ENCODE assay signal across 1 cellular context in genomic region chr5:34474573-34475021, GRCh38.
TF ChIP-seq lines count a peak whose summit lies in the region.

No MANE protein-coding gene starts in this region.

TF ChIP-seq in K562, 482 proteins besides CTCF, POLR2A, EP300 and RAD21 (continued from another document):
- TF ChIP-seq, protein P1, sequence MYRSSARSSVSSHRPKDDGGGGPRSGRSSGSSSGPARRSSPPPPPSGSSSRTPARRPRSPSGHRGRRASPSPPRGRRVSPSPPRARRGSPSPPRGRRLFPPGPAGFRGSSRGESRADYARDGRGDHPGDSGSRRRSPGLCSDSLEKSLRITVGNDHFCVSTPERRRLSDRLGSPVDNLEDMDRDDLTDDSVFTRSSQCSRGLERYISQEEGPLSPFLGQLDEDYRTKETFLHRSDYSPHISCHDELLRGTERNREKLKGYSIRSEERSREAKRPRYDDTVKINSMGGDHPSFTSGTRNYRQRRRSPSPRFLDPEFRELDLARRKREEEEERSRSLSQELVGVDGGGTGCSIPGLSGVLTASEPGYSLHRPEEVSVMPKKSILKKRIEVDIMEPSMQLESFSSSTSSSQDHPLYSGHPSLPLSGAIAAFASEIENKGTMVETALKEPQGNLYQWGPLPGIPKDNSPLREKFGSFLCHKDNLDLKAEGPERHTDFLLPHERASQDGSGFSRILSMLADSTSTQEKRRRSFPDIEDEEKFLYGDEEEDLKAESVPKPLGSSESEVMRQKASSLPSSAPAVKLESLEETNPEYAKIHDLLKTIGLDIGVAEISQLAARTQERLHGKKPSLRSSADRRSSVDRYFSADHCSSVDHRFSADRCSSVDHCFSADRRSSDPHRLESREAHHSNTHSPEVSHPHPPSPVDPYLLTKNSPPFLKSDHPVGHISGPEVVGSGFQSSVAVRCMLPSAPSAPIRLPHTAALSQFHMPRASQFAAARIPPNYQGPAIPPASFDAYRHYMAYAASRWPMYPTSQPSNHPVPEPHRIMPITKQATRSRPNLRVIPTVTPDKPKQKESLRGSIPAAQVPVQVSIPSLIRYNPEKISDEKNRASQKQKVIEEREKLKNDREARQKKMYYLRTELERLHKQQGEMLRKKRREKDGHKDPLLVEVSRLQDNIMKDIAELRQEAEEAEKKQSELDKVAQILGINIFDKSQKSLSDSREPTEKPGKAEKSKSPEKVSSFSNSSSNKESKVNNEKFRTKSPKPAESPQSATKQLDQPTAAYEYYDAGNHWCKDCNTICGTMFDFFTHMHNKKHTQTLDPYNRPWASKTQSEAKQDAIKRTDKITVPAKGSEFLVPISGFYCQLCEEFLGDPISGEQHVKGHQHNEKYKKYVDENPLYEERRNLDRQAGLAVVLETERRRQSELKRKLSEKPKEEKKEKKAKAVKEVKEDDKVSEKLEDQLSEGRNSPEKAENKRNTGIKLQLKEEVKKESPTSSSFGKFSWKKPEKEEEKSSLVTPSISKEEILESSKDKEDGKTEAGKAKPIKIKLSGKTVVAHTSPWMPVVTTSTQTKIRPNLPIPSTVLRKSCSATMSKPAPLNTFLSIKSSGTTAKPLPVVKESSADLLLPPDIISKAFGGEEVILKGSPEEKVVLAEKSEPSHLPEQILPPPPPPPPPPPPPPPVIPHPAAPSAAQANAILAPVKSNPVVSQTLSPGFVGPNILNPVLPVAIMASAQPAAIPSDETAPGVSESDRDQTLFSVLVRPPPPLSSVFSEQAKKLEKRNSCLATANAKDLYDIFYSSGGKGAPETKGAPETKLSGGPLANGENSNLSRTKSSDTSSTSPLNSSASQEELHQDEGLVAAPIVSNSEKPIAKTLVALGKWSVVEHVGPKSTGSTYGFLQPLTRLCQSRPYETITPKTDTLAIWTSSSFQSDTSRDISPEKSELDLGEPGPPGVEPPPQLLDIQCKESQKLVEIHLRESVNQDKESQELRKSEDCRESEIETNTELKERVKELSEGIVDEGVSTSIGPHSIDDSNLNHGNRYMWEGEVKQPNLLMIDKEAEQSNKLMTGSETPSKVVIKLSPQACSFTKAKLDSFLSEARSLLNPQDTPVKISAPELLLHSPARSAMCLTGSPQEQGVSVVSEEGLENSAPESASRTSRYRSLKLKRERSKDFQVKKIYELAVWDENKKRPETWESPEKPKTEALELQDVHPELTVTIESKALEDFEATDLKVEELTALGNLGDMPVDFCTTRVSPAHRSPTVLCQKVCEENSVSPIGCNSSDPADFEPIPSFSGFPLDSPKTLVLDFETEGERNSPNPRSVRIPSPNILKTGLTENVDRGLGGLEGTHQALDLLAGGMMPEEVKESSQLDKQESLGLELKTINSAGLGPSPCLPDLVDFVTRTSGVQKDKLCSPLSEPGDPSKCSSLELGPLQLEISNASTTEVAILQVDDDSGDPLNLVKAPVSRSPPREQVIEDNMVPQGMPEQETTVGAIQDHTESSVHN (IDR thresholded peaks at IDR 0.05; ENCODE audit: borderline replicate concordance in 1 of 2, low read depth in 1 of 2), result no peak
- TF ChIP-seq SMC3 (conservative IDR thresholded peaks at IDR 0.05; ENCODE audit: insufficient read depth, low read depth, low read length) (peak; percentile 89), ZNF79 (CRISPR knock-in tag; IDR thresholded peaks at IDR 0.05; ENCODE audit: low read depth) (no peak), GABPB1 (CRISPR knock-in tag; IDR thresholded peaks at IDR 0.05) (no peak), ARID2 (IDR thresholded peaks at IDR 0.05) (0 out of 2 replicates have a peak, but pooled peaks have one; percentile 13), ZNF23 (CRISPR knock-in tag; IDR thresholded peaks at IDR 0.05) (no peak), ARID1B (IDR thresholded peaks at IDR 0.05) (no peak), CREBBP (IDR thresholded peaks at IDR 0.05; ENCODE audit: low read depth, low read length) (no peak), ZNF764 (CRISPR knock-in tag; IDR thresholded peaks at IDR 0.05; ENCODE audit: low read depth) (no peak), ESRRB (CRISPR knock-in tag; IDR thresholded peaks at IDR 0.05; ENCODE audit: borderline replicate concordance) (no peak), PRMT5 (CRISPR knock-in tag; IDR thresholded peaks at IDR 0.05) (no peak), MCM2 (IDR thresholded peaks at IDR 0.05; ENCODE audit: low read depth) (no peak), ZNF274 (IDR thresholded peaks at IDR 0.05; ENCODE audit: borderline replicate concordance, low read depth, low read length) (no peak), TBL1XR1 (IDR thresholded peaks at IDR 0.05; ENCODE audit: low read length in 2 of 2) (0 out of 4 replicates have a peak, but pooled peaks of 1 of the 2 experiments have one; percentile 27), ETV5 (CRISPR knock-in tag; IDR thresholded peaks at IDR 0.05; ENCODE audit: low read depth) (no peak), ZNF766 (CRISPR knock-in tag; conservative IDR thresholded peaks at IDR 0.05) (no peak), ZNF174 (CRISPR knock-in tag; IDR thresholded peaks at IDR 0.05) (no peak), TFAM (CRISPR knock-in tag; conservative IDR thresholded peaks at IDR 0.05) (no peak), HCFC1 (IDR thresholded peaks at IDR 0.05; ENCODE audit: low read depth, low read length) (no peak), SIN3B (IDR thresholded peaks at IDR 0.05; ENCODE audit: low read depth) (no peak), ZMIZ1 (IDR thresholded peaks at IDR 0.05; ENCODE audit: low read depth in 2 of 2, low read length in 2 of 2) (no peak), RCOR1 (IDR thresholded peaks at IDR 0.05; ENCODE audit: borderline replicate concordance in 1 of 2, low read depth in 2 of 2, low read length in 2 of 2) (no peak), BDP1 (IDR thresholded peaks at IDR 0.05; ENCODE audit: insufficient read depth, insufficient read length) (no peak), NFYB (IDR thresholded peaks at IDR 0.05; ENCODE audit: extremely low read depth, insufficient read length) (no peak), MAFG (tag; conservative IDR thresholded peaks at IDR 0.05) (no peak), HSF4 (CRISPR knock-in tag; IDR thresholded peaks at IDR 0.05; ENCODE audit: borderline replicate concordance) (no peak), CREM (IDR thresholded peaks at IDR 0.05; ENCODE audit: low read depth) (peak; percentile 35; the same call in 1 of the 2 replicates), ZNF165 (CRISPR knock-in tag; IDR thresholded peaks at IDR 0.05; ENCODE audit: borderline replicate concordance) (no peak), HNRNPUL1 (IDR thresholded peaks at IDR 0.05; ENCODE audit: low read length) (no peak), PHB (CRISPR knock-in tag; IDR thresholded peaks at IDR 0.05) (no peak), PML (IDR thresholded peaks at IDR 0.05; ENCODE audit: low read length) (no peak), KAT8 (IDR thresholded peaks at IDR 0.05; ENCODE audit: low read depth) (no peak), U2AF2 (optimal IDR thresholded peaks at IDR 0.05; ENCODE audit: low read depth, low read length) (no peak), HLTF (IDR thresholded peaks at IDR 0.05) (no peak), JUND (IDR thresholded peaks at IDR 0.05; ENCODE audit: borderline replicate concordance, low read depth, low read length) (no peak), JUND (tag; IDR thresholded peaks at IDR 0.05; ENCODE audit: borderline replicate concordance, low read depth, low read length) (no peak)
- TF ChIP-seq, protein P2, sequence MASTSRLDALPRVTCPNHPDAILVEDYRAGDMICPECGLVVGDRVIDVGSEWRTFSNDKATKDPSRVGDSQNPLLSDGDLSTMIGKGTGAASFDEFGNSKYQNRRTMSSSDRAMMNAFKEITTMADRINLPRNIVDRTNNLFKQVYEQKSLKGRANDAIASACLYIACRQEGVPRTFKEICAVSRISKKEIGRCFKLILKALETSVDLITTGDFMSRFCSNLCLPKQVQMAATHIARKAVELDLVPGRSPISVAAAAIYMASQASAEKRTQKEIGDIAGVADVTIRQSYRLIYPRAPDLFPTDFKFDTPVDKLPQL (IDR thresholded peaks at IDR 0.05; ENCODE audit: extremely low read depth, insufficient read length), result no peak
- TF ChIP-seq, protein P3, sequence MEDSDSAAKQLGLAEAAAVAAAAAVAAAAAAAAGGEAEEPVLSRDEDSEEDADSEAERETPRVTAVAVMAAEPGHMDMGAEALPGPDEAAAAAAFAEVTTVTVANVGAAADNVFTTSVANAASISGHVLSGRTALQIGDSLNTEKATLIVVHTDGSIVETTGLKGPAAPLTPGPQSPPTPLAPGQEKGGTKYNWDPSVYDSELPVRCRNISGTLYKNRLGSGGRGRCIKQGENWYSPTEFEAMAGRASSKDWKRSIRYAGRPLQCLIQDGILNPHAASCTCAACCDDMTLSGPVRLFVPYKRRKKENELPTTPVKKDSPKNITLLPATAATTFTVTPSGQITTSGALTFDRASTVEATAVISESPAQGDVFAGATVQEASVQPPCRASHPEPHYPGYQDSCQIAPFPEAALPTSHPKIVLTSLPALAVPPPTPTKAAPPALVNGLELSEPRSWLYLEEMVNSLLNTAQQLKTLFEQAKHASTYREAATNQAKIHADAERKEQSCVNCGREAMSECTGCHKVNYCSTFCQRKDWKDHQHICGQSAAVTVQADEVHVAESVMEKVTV (CRISPR knock-in tag; IDR thresholded peaks at IDR 0.05), result peak; percentile 85
- TF ChIP-seq, protein P4, sequence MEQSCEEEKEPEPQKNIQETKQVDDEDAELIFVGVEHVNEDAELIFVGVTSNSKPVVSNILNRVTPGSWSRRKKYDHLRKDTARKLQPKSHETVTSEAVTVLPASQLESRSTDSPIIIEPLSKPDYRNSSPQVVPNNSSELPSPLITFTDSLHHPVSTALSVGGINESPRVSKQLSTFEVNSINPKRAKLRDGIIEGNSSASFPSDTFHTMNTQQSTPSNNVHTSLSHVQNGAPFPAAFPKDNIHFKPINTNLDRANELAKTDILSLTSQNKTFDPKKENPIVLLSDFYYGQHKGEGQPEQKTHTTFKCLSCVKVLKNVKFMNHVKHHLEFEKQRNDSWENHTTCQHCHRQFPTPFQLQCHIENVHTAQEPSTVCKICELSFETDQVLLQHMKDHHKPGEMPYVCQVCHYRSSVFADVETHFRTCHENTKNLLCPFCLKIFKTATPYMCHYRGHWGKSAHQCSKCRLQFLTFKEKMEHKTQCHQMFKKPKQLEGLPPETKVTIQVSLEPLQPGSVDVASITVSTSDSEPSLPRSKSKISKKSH (CRISPR knock-in tag; IDR thresholded peaks at IDR 0.05), result no peak
- TF ChIP-seq, protein P5, sequence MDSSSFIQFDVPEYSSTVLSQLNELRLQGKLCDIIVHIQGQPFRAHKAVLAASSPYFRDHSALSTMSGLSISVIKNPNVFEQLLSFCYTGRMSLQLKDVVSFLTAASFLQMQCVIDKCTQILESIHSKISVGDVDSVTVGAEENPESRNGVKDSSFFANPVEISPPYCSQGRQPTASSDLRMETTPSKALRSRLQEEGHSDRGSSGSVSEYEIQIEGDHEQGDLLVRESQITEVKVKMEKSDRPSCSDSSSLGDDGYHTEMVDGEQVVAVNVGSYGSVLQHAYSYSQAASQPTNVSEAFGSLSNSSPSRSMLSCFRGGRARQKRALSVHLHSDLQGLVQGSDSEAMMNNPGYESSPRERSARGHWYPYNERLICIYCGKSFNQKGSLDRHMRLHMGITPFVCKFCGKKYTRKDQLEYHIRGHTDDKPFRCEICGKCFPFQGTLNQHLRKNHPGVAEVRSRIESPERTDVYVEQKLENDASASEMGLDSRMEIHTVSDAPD (CRISPR knock-in tag; IDR thresholded peaks at IDR 0.05), result no peak
TF ChIP-seq in K562: peak in this region for 7.
